ENCODE assay signal across 15 cellular contexts in the genomic region with DNA sequence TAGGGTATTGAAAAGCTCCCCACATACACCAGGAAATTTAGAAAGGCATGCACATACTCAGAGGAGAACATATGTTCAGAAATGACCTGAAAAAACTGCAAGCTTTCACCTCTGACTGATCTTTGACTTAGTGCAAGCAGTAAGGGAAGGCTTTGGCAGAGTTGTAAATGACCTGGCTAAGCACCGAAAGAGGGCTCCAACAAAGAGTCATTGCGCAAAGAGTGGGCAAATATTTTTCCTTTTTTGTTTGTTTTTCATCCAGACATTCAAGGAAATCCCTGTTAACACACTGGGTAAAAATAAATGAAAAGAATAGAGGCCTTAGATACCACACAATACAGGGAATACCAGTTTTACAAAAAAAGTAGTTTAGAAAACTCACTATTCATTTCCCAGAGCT. TPM values are rescaled to one million over a fixed set of nuclear protein-coding genes. Genes with fewer than 3 reads are reported as not detected.
DNase-seq lines count a peak whose midpoint lies in the region; ATAC-seq and TF ChIP-seq lines count a peak whose summit lies in the region.
"Had no signal": no experiment of that assay in that cellular context is flagged by ENCODE, and none has a peak within 500 bp of the region (broad histone marks: within the 10 kb centered on the region; RNA-seq: fewer than 3 reads in every experiment).

No MANE protein-coding gene starts in this region.

- peaks cover 11 to 71% (median 32%) of the 10 kb centered on the region in 4 donors for H3K9me3 ChIP-seq in liver (ENCODE audit: control insufficient read depth in 4 of 4, low read length in 3 of 4)

- no peak for TF ChIP-seq CTCF in VCaP (conservative IDR thresholded peaks at IDR 0.05)
- no peak for TF ChIP-seq CTCF in liver (IDR thresholded peaks at IDR 0.05; ENCODE audit: low read depth, low read length, missing input control)

- DNase-seq in DMS53 (lab: John Stamatoyannopoulos, UW) (peak; percentile 17), DMS53 treated with DMSO at 0.1 percent for 48 hours (lab: John Stamatoyannopoulos, UW; ENCODE audit: unreplicated experiment) (no peak), NCI-H226 (no peak), mesenteric fat pad (ENCODE audit: low spot score) (no peak)
- DNase-seq: Calu3; CD4-positive, alpha-beta memory T cell; GOT3; H7; Karpas-422; KBM-7 had no signal

- no peak for ATAC-seq in GM19023 (IDR thresholded peaks at IDR 0.05; ENCODE audit: unreplicated experiment)

- WGBS in liver = 37% methylated on average over 2 of the region's 2 CpGs

- H3K9ac ChIP-seq in liver (ENCODE audit: low read depth in 1 of 2, low read length in 2 of 2) = no peak overlapping the region
- H3K9ac ChIP-seq: BLaER1 had no signal

- H3K27me3 ChIP-seq in liver (ENCODE audit: control insufficient read depth in 4 of 4, insufficient read depth in 4 of 4, low read length in 3 of 4) = no peaks in the 10 kb centered on the region
- H3K27me3 ChIP-seq: BLaER1 had no signal

- H3K4me1 ChIP-seq in liver (ENCODE audit: control insufficient read depth in 4 of 4, insufficient read depth in 4 of 4, low read length in 3 of 4) = peaks cover 0 to 3% (median 0%) of the 10 kb centered on the region in 4 donors
- H3K4me1 ChIP-seq: BLaER1 had no signal

- H3K27ac ChIP-seq in VCaP (peak overlapping the region; percentile 45), liver (ENCODE audit: low read depth in 1 of 2, low read length in 2 of 2) (no peak overlapping the region)
- H3K27ac ChIP-seq: 22Rv1, BLaER1 had no signal

- TF ChIP-seq RAD21 in liver (IDR thresholded peaks at IDR 0.05) = no peak

- H3K36me3 ChIP-seq in liver (ENCODE audit: control insufficient read depth in 4 of 4, insufficient read depth in 3 of 4, low read depth in 1 of 4, low read length in 3 of 4) = peaks cover 0 to 6% (median 0%) of the 10 kb centered on the region in 4 donors

- peak overlapping the region in 2 of 3 donors; percentile 18 to 51 for H3K4me3 ChIP-seq in liver (ENCODE audit: low read depth in 1 of 3, low read length in 3 of 3)
- H3K4me3 ChIP-seq: BLaER1 had no signal

TF ChIP-seq in liver, 16 proteins besides CTCF, POLR2A, EP300 and RAD21:
- TF ChIP-seq TAF1 (conservative IDR thresholded peaks at IDR 0.05) (no peak), RXRA (IDR thresholded peaks at IDR 0.05) (peak in 1 of 2 donors; percentile 61)

RNA-seq across cellular contexts. Expression of a gene that starts 5.2 kb away (rescaled TPM):
- 1 to 10 TPM in 1 of 2 donors, under 1 TPM in 1; 0.17 to 1.6 TPM for total RNA-seq in liver
- under 1 TPM in 1 of 2 donors, not detected in 1; 0.94 TPM for polyA plus RNA-seq in liver
- total RNA-seq in mesenteric fat pad = 0.13 TPM

RNA-seq across cellular contexts. Expression of a gene that starts 42.2 kb away (rescaled TPM):
- total RNA-seq in liver = 10 to 100 TPM in 1 of 2 donors, 1 to 10 TPM in 1; 8.8 to 10.9 TPM
- 1 to 10 TPM; 3.3 to 3.4 TPM for polyA plus RNA-seq in liver
- 13.8 TPM for total RNA-seq in mesenteric fat pad

RNA-seq across cellular contexts. Expression of a gene that starts 50.3 kb away (rescaled TPM):
- total RNA-seq in liver = 1 to 10 TPM; 2.6 to 5.3 TPM
- polyA plus RNA-seq in liver = 1 to 10 TPM in 1 of 2 donors, under 1 TPM in 1; 0.96 to 1.7 TPM
- total RNA-seq in mesenteric fat pad = 3.2 TPM
